Comparison of ENCODE assay signal across 13 cellular contexts in the genomic region with DNA sequence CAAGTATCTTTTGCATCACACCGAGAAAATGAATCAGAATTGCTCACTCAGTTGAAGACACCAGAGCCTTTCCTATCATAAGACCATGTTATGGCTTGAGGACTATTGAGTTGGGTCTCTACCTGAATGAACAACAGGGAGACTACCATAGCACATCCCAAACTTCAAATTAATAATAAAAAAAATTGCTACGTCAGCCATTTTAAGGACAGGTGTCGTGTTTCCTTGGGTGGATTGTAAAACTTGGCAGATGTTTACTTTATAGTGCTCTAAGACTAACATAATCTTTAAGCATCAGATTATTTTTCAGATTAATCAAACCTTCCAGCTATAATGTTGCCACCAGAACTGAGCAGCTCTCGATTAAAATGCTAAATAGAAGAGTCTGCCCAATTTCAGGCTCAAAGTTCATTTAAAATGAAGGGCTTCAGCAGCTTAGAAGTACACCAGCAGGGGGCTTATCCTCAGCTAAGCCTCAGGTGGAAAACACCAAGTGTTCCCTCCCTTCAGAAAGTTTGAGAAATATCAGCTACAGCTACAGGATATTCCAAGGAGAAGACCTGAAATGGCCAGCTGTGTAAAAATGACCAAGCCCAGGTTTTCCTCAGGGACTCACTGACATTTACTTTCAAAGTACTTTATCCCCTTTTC.
DNase-seq lines count a peak whose midpoint lies in the region; ATAC-seq and TF ChIP-seq lines count a peak whose summit lies in the region.
"Had no signal": no experiment of that assay in that cellular context is flagged by ENCODE, and none has a peak within 500 bp of the region (broad histone marks: within the 10 kb centered on the region; RNA-seq: fewer than 3 reads in every experiment).

No MANE protein-coding gene starts in this region.

- ATAC-seq in GM21825 (IDR thresholded peaks at IDR 0.05; ENCODE audit: unreplicated experiment) (no peak), HG02870 (IDR thresholded peaks at IDR 0.05; ENCODE audit: unreplicated experiment) (no peak), HG02571 (IDR thresholded peaks at IDR 0.05; ENCODE audit: unreplicated experiment) (no peak)
- ATAC-seq: effector memory CD8-positive, alpha-beta T cell had no signal

- DNase-seq in ACHN (peak; percentile 3), GM12865 (ENCODE audit: low read depth) (peak; percentile 18), NB4 (ENCODE audit: low read depth) (no peak), foreskin fibroblast (no peak), erythroblast (lab: John Stamatoyannopoulos, UW) (no peak)
- DNase-seq: activated naive CD4-positive, alpha-beta T cell; effector memory CD8-positive, alpha-beta T cell; NCI-H1436 treated with DMSO at 0.1 percent for 48 hours; stimulated activated CD4-positive, alpha-beta T cell treated with anti-CD3 and anti-CD28 coated beads, Interleukin-2, amount 100 ng/mL, for 48 hours had no signal

- in situ Hi-C loops in ACHN (cut with HindIII; ENCODE audit: low pct_ligation_motif_present, low pct_unique_long_range_greater_than_20kb, low sequenced_read_pairs): no loop called here

- H3K4me3 ChIP-seq in GM12865 (ENCODE audit: low read depth, low read length) (no peak overlapping the region), NB4 (ENCODE audit: low read depth, low read length) (no peak overlapping the region), foreskin fibroblast (ENCODE audit: low read depth in 1 of 2, low read length in 2 of 2) (no peak overlapping the region)
- H3K4me3 ChIP-seq: SK-N-MC had no signal

- TF ChIP-seq CTCF in GM12865 (IDR thresholded peaks at IDR 0.05; ENCODE audit: insufficient read depth, low read depth, low read length, missing control alignments) (peak; percentile 22), NB4 (IDR thresholded peaks at IDR 0.05; ENCODE audit: low read depth, low read length) (peak; percentile 12), foreskin fibroblast (IDR thresholded peaks at IDR 0.05; ENCODE audit: low read depth, low read length) (peak; percentile 17)

- no peak for TF ChIP-seq POLR2A in NB4 (IDR thresholded peaks at IDR 0.05; ENCODE audit: extremely low read depth, insufficient read length)
- no peak for TF ChIP-seq POLR2A in erythroblast (IDR thresholded peaks at IDR 0.05; ENCODE audit: low read length)

Comparison
In these comparisons a context has a peak if more than half of its experiments do, and no peak if none do; other contexts are left out.
1. DNase-seq: peak in ACHN (single experiment) and GM12865 (single experiment); none in NB4 (single experiment), foreskin fibroblast (0 of 2) and erythroblast (0 of 2).
2. Peak in every context shown above with its lines, with median percentiles within 50 percentile points of each other: CTCF ChIP-seq.